In the genomic region with DNA sequence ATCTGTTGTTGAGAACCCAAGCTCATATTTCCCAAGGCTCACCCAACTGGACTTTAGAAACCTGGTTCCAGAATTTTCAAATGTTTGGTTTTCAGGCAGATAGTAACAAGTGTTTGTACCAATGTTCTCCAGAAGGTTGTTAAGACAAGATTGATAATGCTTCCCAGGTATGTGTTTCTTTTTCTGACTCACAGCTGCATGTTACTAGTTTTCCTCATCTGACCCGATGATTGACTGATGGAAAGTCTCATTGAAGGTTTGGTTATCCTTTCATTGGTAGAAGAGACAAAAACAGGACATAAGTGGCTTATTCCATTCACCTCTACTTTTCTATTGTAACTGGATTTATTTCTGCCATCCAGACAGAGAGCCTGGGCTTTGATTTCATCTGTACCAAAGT, we compare ENCODE assay signal across 17 cellular contexts. TPM values are rescaled to one million over a fixed set of nuclear protein-coding genes. Genes with fewer than 3 reads are reported as not detected.
DNase-seq lines count a peak whose midpoint lies in the region; ATAC-seq, FAIRE-seq and TF ChIP-seq lines count a peak whose summit lies in the region.
"Had no signal": no experiment of that assay in that cellular context is flagged by ENCODE, and none has a peak within 500 bp of the region (broad histone marks: within the 10 kb centered on the region; RNA-seq: fewer than 3 reads in every experiment).

No MANE protein-coding gene starts in this region.

- H3K9me3 ChIP-seq in RWPE2 (ENCODE audit: severe bottlenecking), result no peaks in the 10 kb centered on the region
- no peaks in the 10 kb centered on the region for H3K9me3 ChIP-seq in trophoblast cell (ENCODE audit: insufficient read depth, low read depth, low read length)
- H3K9me3 ChIP-seq: colonic mucosa, prostate gland, SJSA1 had no signal

- ATAC-seq in RWPE2 (ENCODE audit: low read depth) (no peak; the same call in 2 of the 3 replicates), omental fat pad (ENCODE audit: low FRiP score) (no peak)
- ATAC-seq: activated T-cell treated with anti-CD3 and anti-CD28 coated beads, Interleukin-2, amount 50 U/mL, for 4 hours had no signal

- H3K4ac ChIP-seq in trophoblast cell (ENCODE audit: low read depth, low read length), result peak overlapping the region; percentile 76

- DNase-seq in GM19239 (ENCODE audit: insufficient read length, low spot score) (no peak), RWPE2 (ENCODE audit: low spot score) (no peak), epithelial cell of prostate (ENCODE audit: low read depth, low spot score) (no peak), trophoblast cell (no peak), omental fat pad (ENCODE audit: low spot score) (no peak), T-helper 9 cell (no peak), DMS79 treated with DMSO at 0.1 percent for 48 hours (lab: John Stamatoyannopoulos, UW) (no peak)
- DNase-seq: activated CD4-positive, alpha-beta T cell treated with anti-CD3 and anti-CD28 coated beads for 48 hours; activated T-cell treated with anti-CD3 and anti-CD28 coated beads, Interleukin-2, amount 50 U/mL, for 4 hours; colonic mucosa; effector memory CD4-positive, alpha-beta T cell; MV-4-11; NCI-H146 had no signal

- H3K23ac ChIP-seq in trophoblast cell (ENCODE audit: low read length), result no peak overlapping the region

- peak; percentile 31 for FAIRE-seq in GM19239 (lab: Jason Lieb, UNC)
- FAIRE-seq: D721Med, islet of Langerhans had no signal

- no peak overlapping the region for H3K4me3 ChIP-seq in RWPE2 (ENCODE audit: severe bottlenecking)
- no peak overlapping the region for H3K4me3 ChIP-seq in trophoblast cell (ENCODE audit: low read depth, low read length)
- H3K4me3 ChIP-seq: colonic mucosa, prostate gland, SJSA1 had no signal

- no peak overlapping the region for H4K8ac ChIP-seq in trophoblast cell (ENCODE audit: low read depth, low read length)

- peak overlapping the region; percentile 53 for H2BK120ac ChIP-seq in trophoblast cell (ENCODE audit: insufficient read depth, low read length, poor library complexity)

- H3K27ac ChIP-seq in RWPE2 (ENCODE audit: poor library complexity, severe bottlenecking), result peak overlapping the region; percentile 92
- H3K27ac ChIP-seq in epithelial cell of prostate, result peak overlapping the region; percentile 85
- H3K27ac ChIP-seq in trophoblast cell (ENCODE audit: low read depth, low read length), result no peak overlapping the region
- H3K27ac ChIP-seq: colonic mucosa had no signal

- no peak for TF ChIP-seq CTCF in RWPE2 (IDR thresholded peaks at IDR 0.05; ENCODE audit: poor library complexity, severe bottlenecking)
- no peak for TF ChIP-seq CTCF in omental fat pad (IDR thresholded peaks at IDR 0.05)

- H3K14ac ChIP-seq in trophoblast cell (ENCODE audit: low read length), result no peak overlapping the region

- H3K79me2 ChIP-seq in trophoblast cell (ENCODE audit: control insufficient read depth, insufficient read depth, low read length, poor library complexity), result peaks cover 22% of the 10 kb centered on the region

- no peak overlapping the region for H2AFZ ChIP-seq in trophoblast cell (ENCODE audit: insufficient read depth, low read length, poor library complexity)

- H3K79me1 ChIP-seq in trophoblast cell (ENCODE audit: low read length), result peaks cover 5% of the 10 kb centered on the region

- H4K91ac ChIP-seq in trophoblast cell (ENCODE audit: low read depth, low read length), result no peak overlapping the region

- H3K4me1 ChIP-seq in RWPE2 (ENCODE audit: insufficient read depth, poor library complexity, severe bottlenecking), result peaks cover 62% of the 10 kb centered on the region
- H3K4me1 ChIP-seq in trophoblast cell (ENCODE audit: control insufficient read depth in 1 of 2, insufficient read depth in 2 of 2, low read length in 2 of 2), result peaks cover 13 to 22% of the 10 kb centered on the region in 2 experiments
- H3K4me1 ChIP-seq: colonic mucosa had no signal

- no peak overlapping the region for H3K18ac ChIP-seq in trophoblast cell (ENCODE audit: low read length)

- no CpG with 5 or more reads among the region's 1 CpG for WGBS in trophoblast cell (ENCODE audit: extremely low coverage, insufficient coverage, insufficient read length)

- no peak overlapping the region for H3K9ac ChIP-seq in trophoblast cell (ENCODE audit: low read length)

- H2BK5ac ChIP-seq in trophoblast cell (ENCODE audit: low read depth, low read length, poor library complexity), result no peak overlapping the region

- H2BK12ac ChIP-seq in trophoblast cell (ENCODE audit: low read length), result no peak overlapping the region

- no peak overlapping the region for H4K12ac ChIP-seq in trophoblast cell (ENCODE audit: low read depth, low read length)

- H2AK5ac ChIP-seq in trophoblast cell (ENCODE audit: low read length), result no peak overlapping the region

- H3K27me3 ChIP-seq in RWPE2 (ENCODE audit: insufficient read depth, poor library complexity, severe bottlenecking) (no peaks in the 10 kb centered on the region), trophoblast cell (ENCODE audit: insufficient read depth, low read length) (no peaks in the 10 kb centered on the region)
- H3K27me3 ChIP-seq: colonic mucosa, SJSA1 had no signal

- H3K36me3 ChIP-seq in RWPE2 (ENCODE audit: low read depth), result peaks cover 67% of the 10 kb centered on the region
- H3K36me3 ChIP-seq in trophoblast cell (ENCODE audit: control insufficient read depth in 1 of 2, insufficient read depth in 2 of 2, low read length in 2 of 2), result peaks cover 5 to 21% of the 10 kb centered on the region in 2 experiments
- H3K36me3 ChIP-seq: colonic mucosa, prostate gland had no signal

- no peak overlapping the region for H3K4me2 ChIP-seq in trophoblast cell (ENCODE audit: low read length)

RNA-seq across cellular contexts. Expression of a gene that starts 10.4 kb away (rescaled TPM):
- polyA plus RNA-seq in trophoblast cell (2013), result 550 and 590 TPM in 2 replicates
- 10 to 100 TPM; 19.8 to 53.9 (median 32.5) TPM for total RNA-seq in omental fat pad
